ENCODE assay signal across 1 cellular context in genomic region chr10:122018951-122019413, GRCh38.
TF ChIP-seq lines count a peak whose summit lies in the region.

No MANE protein-coding gene starts in this region.

TF ChIP-seq in SK-N-SH treated with all-trans-retinoic acid at 6 μM for 48 hours, 23 proteins besides CTCF, POLR2A, EP300 and RAD21:
- TF ChIP-seq TSHZ2 (CRISPR knock-in tag; IDR thresholded peaks at IDR 0.05) (no peak), SNAI2 (CRISPR knock-in tag; IDR thresholded peaks at IDR 0.05) (no peak), ESRRG (CRISPR knock-in tag; IDR thresholded peaks at IDR 0.05) (no peak), TOX (CRISPR knock-in tag; IDR thresholded peaks at IDR 0.05; ENCODE audit: borderline replicate concordance) (no peak), ISL1 (CRISPR knock-in tag; IDR thresholded peaks at IDR 0.05) (no peak), CSDC2 (CRISPR knock-in tag; IDR thresholded peaks at IDR 0.05) (no peak), ZNF70 (CRISPR knock-in tag; IDR thresholded peaks at IDR 0.05) (no peak), ARNTL (CRISPR knock-in tag; IDR thresholded peaks at IDR 0.05; ENCODE audit: borderline replicate concordance, low read depth) (no peak), ZFP30 (CRISPR knock-in tag; IDR thresholded peaks at IDR 0.05) (no peak), GLIS3 (CRISPR knock-in tag; IDR thresholded peaks at IDR 0.05) (no peak), CREB5 (CRISPR knock-in tag; IDR thresholded peaks at IDR 0.05; ENCODE audit: low read depth) (no peak), CSRNP3 (CRISPR knock-in tag; IDR thresholded peaks at IDR 0.05) (no peak), OSR1 (CRISPR knock-in tag; IDR thresholded peaks at IDR 0.05) (no peak)
